Comparison of ENCODE assay signal across 1 cellular context in the genomic region with DNA sequence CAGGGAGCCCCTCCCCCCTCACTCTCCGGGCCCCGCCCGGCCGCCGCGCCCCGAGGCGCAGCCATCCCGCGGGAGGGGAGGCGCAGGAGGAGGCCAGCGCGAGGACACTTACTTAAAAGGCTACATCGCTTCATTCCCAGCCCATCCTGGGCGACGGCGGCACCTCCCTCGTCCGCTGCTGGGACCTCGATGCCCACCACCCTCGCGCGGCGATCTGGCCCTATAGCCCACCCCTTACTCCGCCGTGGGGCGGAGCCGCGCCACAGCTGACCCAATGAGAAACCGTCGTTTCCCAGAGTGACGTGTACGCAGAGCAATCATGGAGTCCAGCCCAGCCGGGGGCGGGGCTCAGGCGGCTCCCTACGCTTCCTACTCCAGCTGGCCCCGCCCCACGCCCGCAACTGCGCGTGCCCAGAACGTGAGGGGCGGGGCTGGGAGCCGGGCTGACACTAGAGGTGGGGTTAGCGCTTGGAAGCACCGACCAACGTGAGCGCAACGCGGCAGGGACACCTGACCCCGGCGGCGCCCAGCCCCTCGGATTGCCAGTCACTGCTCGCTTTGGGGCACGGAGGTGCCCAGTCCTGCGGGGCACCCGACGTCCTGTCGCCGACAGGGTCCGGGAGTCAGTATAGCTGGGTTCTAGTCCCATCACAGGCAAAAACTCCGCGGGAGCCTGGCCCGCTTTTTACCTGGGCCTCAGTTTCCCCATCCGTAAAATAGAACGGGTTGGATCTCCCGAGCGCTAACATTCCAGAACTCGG.
TF ChIP-seq lines count a peak whose summit lies in the region.

A gene (minus strand): TSS at position 222 of the 761 bp plus-strand sequence. CDS start 16,165 bp downstream, outside the sequence.

TF ChIP-seq in HepG2, 621 proteins besides CTCF, POLR2A, EP300 and RAD21 (continued from another document and continues in another):
- TF ChIP-seq, protein P1, sequence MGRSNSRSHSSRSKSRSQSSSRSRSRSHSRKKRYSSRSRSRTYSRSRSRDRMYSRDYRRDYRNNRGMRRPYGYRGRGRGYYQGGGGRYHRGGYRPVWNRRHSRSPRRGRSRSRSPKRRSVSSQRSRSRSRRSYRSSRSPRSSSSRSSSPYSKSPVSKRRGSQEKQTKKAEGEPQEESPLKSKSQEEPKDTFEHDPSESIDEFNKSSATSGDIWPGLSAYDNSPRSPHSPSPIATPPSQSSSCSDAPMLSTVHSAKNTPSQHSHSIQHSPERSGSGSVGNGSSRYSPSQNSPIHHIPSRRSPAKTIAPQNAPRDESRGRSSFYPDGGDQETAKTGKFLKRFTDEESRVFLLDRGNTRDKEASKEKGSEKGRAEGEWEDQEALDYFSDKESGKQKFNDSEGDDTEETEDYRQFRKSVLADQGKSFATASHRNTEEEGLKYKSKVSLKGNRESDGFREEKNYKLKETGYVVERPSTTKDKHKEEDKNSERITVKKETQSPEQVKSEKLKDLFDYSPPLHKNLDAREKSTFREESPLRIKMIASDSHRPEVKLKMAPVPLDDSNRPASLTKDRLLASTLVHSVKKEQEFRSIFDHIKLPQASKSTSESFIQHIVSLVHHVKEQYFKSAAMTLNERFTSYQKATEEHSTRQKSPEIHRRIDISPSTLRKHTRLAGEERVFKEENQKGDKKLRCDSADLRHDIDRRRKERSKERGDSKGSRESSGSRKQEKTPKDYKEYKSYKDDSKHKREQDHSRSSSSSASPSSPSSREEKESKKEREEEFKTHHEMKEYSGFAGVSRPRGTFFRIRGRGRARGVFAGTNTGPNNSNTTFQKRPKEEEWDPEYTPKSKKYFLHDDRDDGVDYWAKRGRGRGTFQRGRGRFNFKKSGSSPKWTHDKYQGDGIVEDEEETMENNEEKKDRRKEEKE (IDR thresholded peaks at IDR 0.05): no peak
- TF ChIP-seq, protein P2, sequence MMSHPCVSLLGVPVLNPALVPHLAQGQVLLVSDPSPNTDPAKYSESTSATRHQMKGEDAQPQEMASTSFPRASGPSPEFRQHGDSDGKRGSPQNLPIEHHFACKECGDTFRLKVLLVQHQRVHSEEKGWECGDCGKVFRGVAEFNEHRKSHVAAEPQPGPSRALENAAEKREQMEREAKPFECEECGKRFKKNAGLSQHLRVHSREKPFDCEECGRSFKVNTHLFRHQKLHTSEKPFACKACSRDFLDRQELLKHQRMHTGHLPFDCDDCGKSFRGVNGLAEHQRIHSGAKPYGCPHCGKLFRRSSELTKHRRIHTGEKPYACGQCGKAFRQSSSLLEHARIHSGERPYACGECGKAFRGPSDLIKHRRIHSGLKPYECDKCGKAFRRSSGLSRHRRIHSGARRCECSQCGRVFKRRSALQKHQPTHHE (CRISPR knock-in tag; IDR thresholded peaks at IDR 0.05; ENCODE audit: borderline replicate concordance): no peak
- peak; percentile 62; the same call in 1 of the 2 replicates for TF ChIP-seq ZNF451 (CRISPR knock-in tag; IDR thresholded peaks at IDR 0.05)
- no peak for TF ChIP-seq ZNF207 (IDR thresholded peaks at IDR 0.05; ENCODE audit: borderline replicate concordance)
- TF ChIP-seq DNMT3B (CRISPR knock-in tag; conservative IDR thresholded peaks at IDR 0.05): no peak
- TF ChIP-seq ZNF546 (CRISPR knock-in tag; conservative IDR thresholded peaks at IDR 0.05): no peak; the same call in 1 of the 2 replicates
- TF ChIP-seq, protein P3, sequence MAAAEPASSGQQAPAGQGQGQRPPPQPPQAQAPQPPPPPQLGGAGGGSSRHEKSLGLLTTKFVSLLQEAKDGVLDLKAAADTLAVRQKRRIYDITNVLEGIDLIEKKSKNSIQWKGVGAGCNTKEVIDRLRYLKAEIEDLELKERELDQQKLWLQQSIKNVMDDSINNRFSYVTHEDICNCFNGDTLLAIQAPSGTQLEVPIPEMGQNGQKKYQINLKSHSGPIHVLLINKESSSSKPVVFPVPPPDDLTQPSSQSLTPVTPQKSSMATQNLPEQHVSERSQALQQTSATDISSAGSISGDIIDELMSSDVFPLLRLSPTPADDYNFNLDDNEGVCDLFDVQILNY (CRISPR knock-in tag; conservative IDR thresholded peaks at IDR 0.05): no peak
- TF ChIP-seq HMG20A (CRISPR knock-in tag; IDR thresholded peaks at IDR 0.05; ENCODE audit: borderline replicate concordance): no peak
- TF ChIP-seq, protein P4, sequence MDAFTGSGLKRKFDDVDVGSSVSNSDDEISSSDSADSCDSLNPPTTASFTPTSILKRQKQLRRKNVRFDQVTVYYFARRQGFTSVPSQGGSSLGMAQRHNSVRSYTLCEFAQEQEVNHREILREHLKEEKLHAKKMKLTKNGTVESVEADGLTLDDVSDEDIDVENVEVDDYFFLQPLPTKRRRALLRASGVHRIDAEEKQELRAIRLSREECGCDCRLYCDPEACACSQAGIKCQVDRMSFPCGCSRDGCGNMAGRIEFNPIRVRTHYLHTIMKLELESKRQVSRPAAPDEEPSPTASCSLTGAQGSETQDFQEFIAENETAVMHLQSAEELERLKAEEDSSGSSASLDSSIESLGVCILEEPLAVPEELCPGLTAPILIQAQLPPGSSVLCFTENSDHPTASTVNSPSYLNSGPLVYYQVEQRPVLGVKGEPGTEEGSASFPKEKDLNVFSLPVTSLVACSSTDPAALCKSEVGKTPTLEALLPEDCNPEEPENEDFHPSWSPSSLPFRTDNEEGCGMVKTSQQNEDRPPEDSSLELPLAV (CRISPR knock-in tag; conservative IDR thresholded peaks at IDR 0.05; ENCODE audit: low read depth): no peak
- no peak for TF ChIP-seq MAF1 (CRISPR knock-in tag; IDR thresholded peaks at IDR 0.05; ENCODE audit: borderline replicate concordance)
- TF ChIP-seq ZNF781 (CRISPR knock-in tag; IDR thresholded peaks at IDR 0.05; ENCODE audit: borderline replicate concordance, not compliant biosample characterization): peak; percentile 29
- TF ChIP-seq, protein P5, sequence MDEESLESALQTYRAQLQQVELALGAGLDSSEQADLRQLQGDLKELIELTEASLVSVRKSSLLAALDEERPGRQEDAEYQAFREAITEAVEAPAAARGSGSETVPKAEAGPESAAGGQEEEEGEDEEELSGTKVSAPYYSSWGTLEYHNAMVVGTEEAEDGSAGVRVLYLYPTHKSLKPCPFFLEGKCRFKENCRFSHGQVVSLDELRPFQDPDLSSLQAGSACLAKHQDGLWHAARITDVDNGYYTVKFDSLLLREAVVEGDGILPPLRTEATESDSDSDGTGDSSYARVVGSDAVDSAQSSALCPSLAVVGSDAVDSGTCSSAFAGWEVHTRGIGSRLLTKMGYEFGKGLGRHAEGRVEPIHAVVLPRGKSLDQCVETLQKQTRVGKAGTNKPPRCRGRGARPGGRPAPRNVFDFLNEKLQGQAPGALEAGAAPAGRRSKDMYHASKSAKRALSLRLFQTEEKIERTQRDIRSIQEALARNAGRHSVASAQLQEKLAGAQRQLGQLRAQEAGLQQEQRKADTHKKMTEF (CRISPR knock-in tag; IDR thresholded peaks at IDR 0.05): peak; percentile 27; the same call in 1 of the 2 replicates
- TF ChIP-seq ZNF530 (CRISPR knock-in tag; IDR thresholded peaks at IDR 0.05; ENCODE audit: low read depth): no peak
- TF ChIP-seq NR2F2 (IDR thresholded peaks at IDR 0.05; ENCODE audit: borderline replicate concordance, low read depth): no peak
- no peak; the same call in 1 of the 2 replicates for TF ChIP-seq ZNF34 (CRISPR knock-in tag; IDR thresholded peaks at IDR 0.05; ENCODE audit: borderline replicate concordance)
- TF ChIP-seq SMAD1 (CRISPR knock-in tag; IDR thresholded peaks at IDR 0.05; ENCODE audit: borderline replicate concordance, low read depth): peak; percentile 3; the same call in 1 of the 2 replicates
- TF ChIP-seq YEATS2 (CRISPR knock-in tag; IDR thresholded peaks at IDR 0.05; ENCODE audit: borderline replicate concordance): no peak
- no peak for TF ChIP-seq LCORL (IDR thresholded peaks at IDR 0.05)
- TF ChIP-seq LCORL (CRISPR knock-in tag; IDR thresholded peaks at IDR 0.05): 0 out of 2 replicates have a peak, but pooled peaks have one; percentile 2
- TF ChIP-seq ZNF143 (CRISPR knock-in tag; IDR thresholded peaks at IDR 0.05): no peak; the same call in 1 of the 2 replicates
- no peak for TF ChIP-seq SNAI1 (CRISPR knock-in tag; IDR thresholded peaks at IDR 0.05; ENCODE audit: borderline replicate concordance)
- peak; percentile 62; the same call in 1 of the 2 replicates for TF ChIP-seq SALL1 (CRISPR knock-in tag; IDR thresholded peaks at IDR 0.05)
- no peak; the same call in 1 of the 2 replicates for TF ChIP-seq MYC (CRISPR knock-in tag; IDR thresholded peaks at IDR 0.05; ENCODE audit: borderline replicate concordance)
- TF ChIP-seq ZNF33B (CRISPR knock-in tag; IDR thresholded peaks at IDR 0.05): 0 out of 2 replicates have a peak, but pooled peaks have one; percentile 33
- TF ChIP-seq, protein P6, sequence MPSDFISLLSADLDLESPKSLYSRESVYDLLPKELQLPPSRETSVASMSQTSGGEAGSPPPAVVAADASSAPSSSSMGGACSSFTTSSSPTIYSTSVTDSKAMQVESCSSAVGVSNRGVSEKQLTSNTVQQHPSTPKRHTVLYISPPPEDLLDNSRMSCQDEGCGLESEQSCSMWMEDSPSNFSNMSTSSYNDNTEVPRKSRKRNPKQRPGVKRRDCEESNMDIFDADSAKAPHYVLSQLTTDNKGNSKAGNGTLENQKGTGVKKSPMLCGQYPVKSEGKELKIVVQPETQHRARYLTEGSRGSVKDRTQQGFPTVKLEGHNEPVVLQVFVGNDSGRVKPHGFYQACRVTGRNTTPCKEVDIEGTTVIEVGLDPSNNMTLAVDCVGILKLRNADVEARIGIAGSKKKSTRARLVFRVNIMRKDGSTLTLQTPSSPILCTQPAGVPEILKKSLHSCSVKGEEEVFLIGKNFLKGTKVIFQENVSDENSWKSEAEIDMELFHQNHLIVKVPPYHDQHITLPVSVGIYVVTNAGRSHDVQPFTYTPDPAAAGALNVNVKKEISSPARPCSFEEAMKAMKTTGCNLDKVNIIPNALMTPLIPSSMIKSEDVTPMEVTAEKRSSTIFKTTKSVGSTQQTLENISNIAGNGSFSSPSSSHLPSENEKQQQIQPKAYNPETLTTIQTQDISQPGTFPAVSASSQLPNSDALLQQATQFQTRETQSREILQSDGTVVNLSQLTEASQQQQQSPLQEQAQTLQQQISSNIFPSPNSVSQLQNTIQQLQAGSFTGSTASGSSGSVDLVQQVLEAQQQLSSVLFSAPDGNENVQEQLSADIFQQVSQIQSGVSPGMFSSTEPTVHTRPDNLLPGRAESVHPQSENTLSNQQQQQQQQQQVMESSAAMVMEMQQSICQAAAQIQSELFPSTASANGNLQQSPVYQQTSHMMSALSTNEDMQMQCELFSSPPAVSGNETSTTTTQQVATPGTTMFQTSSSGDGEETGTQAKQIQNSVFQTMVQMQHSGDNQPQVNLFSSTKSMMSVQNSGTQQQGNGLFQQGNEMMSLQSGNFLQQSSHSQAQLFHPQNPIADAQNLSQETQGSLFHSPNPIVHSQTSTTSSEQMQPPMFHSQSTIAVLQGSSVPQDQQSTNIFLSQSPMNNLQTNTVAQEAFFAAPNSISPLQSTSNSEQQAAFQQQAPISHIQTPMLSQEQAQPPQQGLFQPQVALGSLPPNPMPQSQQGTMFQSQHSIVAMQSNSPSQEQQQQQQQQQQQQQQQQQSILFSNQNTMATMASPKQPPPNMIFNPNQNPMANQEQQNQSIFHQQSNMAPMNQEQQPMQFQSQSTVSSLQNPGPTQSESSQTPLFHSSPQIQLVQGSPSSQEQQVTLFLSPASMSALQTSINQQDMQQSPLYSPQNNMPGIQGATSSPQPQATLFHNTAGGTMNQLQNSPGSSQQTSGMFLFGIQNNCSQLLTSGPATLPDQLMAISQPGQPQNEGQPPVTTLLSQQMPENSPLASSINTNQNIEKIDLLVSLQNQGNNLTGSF (CRISPR knock-in tag; IDR thresholded peaks at IDR 0.05): peak; percentile 35; the same call in 1 of the 2 replicates
- TF ChIP-seq ZNF644 (CRISPR knock-in tag; IDR thresholded peaks at IDR 0.05; ENCODE audit: low read depth): no peak
- TF ChIP-seq MYNN (CRISPR knock-in tag; IDR thresholded peaks at IDR 0.05; ENCODE audit: low read depth): no peak
- TF ChIP-seq ZNF263 (CRISPR knock-in tag; IDR thresholded peaks at IDR 0.05): no peak
- no peak for TF ChIP-seq HNF4A (CRISPR knock-in tag; IDR thresholded peaks at IDR 0.05)
- TF ChIP-seq ZNF772 (CRISPR knock-in tag; IDR thresholded peaks at IDR 0.05): no peak; the same call in 1 of the 2 replicates
- no peak for TF ChIP-seq IRF2 (CRISPR knock-in tag; IDR thresholded peaks at IDR 0.05)
- TF ChIP-seq, protein P7, sequence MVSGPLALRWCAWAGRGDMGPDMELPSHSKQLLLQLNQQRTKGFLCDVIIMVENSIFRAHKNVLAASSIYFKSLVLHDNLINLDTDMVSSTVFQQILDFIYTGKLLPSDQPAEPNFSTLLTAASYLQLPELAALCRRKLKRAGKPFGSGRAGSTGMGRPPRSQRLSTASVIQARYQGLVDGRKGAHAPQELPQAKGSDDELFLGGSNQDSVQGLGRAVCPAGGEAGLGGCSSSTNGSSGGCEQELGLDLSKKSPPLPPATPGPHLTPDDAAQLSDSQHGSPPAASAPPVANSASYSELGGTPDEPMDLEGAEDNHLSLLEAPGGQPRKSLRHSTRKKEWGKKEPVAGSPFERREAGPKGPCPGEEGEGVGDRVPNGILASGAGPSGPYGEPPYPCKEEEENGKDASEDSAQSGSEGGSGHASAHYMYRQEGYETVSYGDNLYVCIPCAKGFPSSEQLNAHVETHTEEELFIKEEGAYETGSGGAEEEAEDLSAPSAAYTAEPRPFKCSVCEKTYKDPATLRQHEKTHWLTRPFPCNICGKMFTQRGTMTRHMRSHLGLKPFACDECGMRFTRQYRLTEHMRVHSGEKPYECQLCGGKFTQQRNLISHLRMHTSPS (CRISPR knock-in tag; IDR thresholded peaks at IDR 0.05; ENCODE audit: low read depth): peak; percentile 63; the same call in 1 of the 2 replicates
- TF ChIP-seq, protein P8, sequence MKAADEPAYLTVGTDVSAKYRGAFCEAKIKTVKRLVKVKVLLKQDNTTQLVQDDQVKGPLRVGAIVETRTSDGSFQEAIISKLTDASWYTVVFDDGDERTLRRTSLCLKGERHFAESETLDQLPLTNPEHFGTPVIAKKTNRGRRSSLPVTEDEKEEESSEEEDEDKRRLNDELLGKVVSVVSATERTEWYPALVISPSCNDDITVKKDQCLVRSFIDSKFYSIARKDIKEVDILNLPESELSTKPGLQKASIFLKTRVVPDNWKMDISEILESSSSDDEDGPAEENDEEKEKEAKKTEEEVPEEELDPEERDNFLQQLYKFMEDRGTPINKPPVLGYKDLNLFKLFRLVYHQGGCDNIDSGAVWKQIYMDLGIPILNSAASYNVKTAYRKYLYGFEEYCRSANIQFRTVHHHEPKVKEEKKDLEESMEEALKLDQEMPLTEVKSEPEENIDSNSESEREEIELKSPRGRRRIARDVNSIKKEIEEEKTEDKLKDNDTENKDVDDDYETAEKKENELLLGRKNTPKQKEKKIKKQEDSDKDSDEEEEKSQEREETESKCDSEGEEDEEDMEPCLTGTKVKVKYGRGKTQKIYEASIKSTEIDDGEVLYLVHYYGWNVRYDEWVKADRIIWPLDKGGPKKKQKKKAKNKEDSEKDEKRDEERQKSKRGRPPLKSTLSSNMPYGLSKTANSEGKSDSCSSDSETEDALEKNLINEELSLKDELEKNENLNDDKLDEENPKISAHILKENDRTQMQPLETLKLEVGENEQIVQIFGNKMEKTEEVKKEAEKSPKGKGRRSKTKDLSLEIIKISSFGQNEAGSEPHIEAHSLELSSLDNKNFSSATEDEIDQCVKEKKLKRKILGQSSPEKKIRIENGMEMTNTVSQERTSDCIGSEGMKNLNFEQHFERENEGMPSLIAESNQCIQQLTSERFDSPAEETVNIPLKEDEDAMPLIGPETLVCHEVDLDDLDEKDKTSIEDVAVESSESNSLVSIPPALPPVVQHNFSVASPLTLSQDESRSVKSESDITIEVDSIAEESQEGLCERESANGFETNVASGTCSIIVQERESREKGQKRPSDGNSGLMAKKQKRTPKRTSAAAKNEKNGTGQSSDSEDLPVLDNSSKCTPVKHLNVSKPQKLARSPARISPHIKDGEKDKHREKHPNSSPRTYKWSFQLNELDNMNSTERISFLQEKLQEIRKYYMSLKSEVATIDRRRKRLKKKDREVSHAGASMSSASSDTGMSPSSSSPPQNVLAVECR (CRISPR knock-in tag; IDR thresholded peaks at IDR 0.05; ENCODE audit: borderline replicate concordance): peak; percentile 79
- TF ChIP-seq ZNF484 (CRISPR knock-in tag; IDR thresholded peaks at IDR 0.05; ENCODE audit: borderline replicate concordance, low read depth): no peak
- peak; percentile 24; the same call in 1 of the 2 replicates for TF ChIP-seq MXD4 (CRISPR knock-in tag; IDR thresholded peaks at IDR 0.05)
- TF ChIP-seq TSC22D2 (CRISPR knock-in tag; IDR thresholded peaks at IDR 0.05; ENCODE audit: borderline replicate concordance): no peak
